In the genomic region with DNA sequence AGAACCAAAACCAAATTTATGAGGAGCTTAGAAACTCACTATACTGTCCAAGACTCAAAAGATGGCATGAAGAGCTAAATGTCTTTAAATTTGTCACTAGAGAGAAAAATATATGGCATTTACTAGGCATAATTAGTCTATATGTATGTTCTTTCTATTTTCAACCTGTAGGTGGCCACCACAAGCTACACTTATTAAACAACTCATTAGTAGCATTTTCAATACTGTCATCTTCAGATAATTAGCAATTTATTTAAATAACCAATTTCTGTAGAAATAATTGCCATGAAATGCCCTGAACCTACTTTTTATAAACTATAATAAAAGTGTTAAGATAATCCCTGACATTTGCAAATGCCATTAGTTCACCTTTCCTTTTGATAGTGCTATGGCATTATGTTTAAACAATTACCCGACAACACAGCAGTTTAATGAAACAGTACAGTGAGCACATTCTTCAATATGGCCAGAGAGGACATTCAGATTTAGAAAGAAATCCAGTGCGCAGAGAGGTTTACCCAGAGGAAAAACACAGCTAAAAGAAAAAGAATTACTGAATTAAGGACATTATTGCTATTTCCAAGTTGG, we compare ENCODE assay signal across 9 cellular contexts.
DNase-seq lines count a peak whose midpoint lies in the region; ATAC-seq and TF ChIP-seq lines count a peak whose summit lies in the region.
"Had no signal": no experiment of that assay in that cellular context is flagged by ENCODE, and none has a peak within 500 bp of the region (broad histone marks: within the 10 kb centered on the region; RNA-seq: fewer than 3 reads in every experiment).

No MANE protein-coding gene starts in this region.

- DNase-seq in NCI-H1105 treated with DMSO at 0.1 percent for 48 hours (lab: John Stamatoyannopoulos, UW) (peak; percentile 58), NCI-H1105 (lab: John Stamatoyannopoulos, UW) (no peak), SK-N-SH (peak; percentile 5), left lung (no peak), posterior vena cava (ENCODE audit: low spot score) (no peak)
- no peak for DNase-seq in activated T-cell treated with anti-CD3 and anti-CD28 coated beads, Interleukin-2, amount 50 U/mL, for 72 hours

- H3K27me3 Mint-ChIP-seq in activated T-cell treated with anti-CD3 and anti-CD28 coated beads, Interleukin-2, amount 50 U/mL, for 72 hours (ENCODE audit: low read depth) = no peaks in the 10 kb centered on the region
- H3K27me3 Mint-ChIP-seq: CD4-positive, CD25-positive, alpha-beta regulatory T cell had no signal

- H3K9me3 Mint-ChIP-seq in activated T-cell treated with anti-CD3 and anti-CD28 coated beads, Interleukin-2, amount 50 U/mL, for 72 hours = no peaks in the 10 kb centered on the region

- H3K27ac ChIP-seq in SK-N-SH (ENCODE audit: low read depth in 2 of 2, low read length in 1 of 2) (no peak overlapping the region; a peak in 1 of 4 replicates), left lung (no peak overlapping the region)

- H3K4me1 ChIP-seq in SK-N-SH (ENCODE audit: control insufficient read depth in 1 of 2, insufficient read depth in 2 of 2, low read depth in 1 of 2, low read length in 1 of 2) = no peaks in the 10 kb centered on the region; a peak in 1 of 4 replicates
- H3K4me1 ChIP-seq in left lung = no peaks in the 10 kb centered on the region

- no peak overlapping the region for H3K4me2 ChIP-seq in SK-N-SH

- H3K4me3 ChIP-seq in SK-N-SH (ENCODE audit: low read depth in 2 of 2, low read length in 1 of 2) (no peak overlapping the region; a peak in 1 of 4 replicates), left lung (no peak overlapping the region)

- no peak overlapping the region for H3K27ac Mint-ChIP-seq in activated T-cell treated with anti-CD3 and anti-CD28 coated beads, Interleukin-2, amount 50 U/mL, for 72 hours
- H3K27ac Mint-ChIP-seq: CD4-positive, CD25-positive, alpha-beta regulatory T cell had no signal

- TF ChIP-seq RAD21 in SK-N-SH (IDR thresholded peaks at IDR 0.05; ENCODE audit: low read length) = peak; percentile 64

- H3K36me3 Mint-ChIP-seq in activated T-cell treated with anti-CD3 and anti-CD28 coated beads, Interleukin-2, amount 50 U/mL, for 72 hours (ENCODE audit: insufficient read depth in 2 of 2) = peaks cover 2 to 3% of the 10 kb centered on the region in 2 donors

- TF ChIP-seq CTCF in SK-N-SH (IDR thresholded peaks at IDR 0.05) = peak; percentile 69
- TF ChIP-seq CTCF in left lung (IDR thresholded peaks at IDR 0.05) = peak; percentile 17 to 44

- CTCF ChIA-PET in SK-N-SH (lab: Yijun Ruan, JAX) = interaction anchor here (0.7 to 3.0 kb wide), 16 partner anchors 9 to 1224 kb away, joined by 3 to 9 read pairs (median 5); no protein-coding TSS in a partner anchor

- no peaks in the 10 kb centered on the region for H4K20me1 ChIP-seq in SK-N-SH (ENCODE audit: insufficient read depth)

- H3K9ac ChIP-seq in SK-N-SH = no peak overlapping the region

- H3K27me3 ChIP-seq in SK-N-SH (ENCODE audit: insufficient read depth) = no peaks in the 10 kb centered on the region
- H3K27me3 ChIP-seq in left lung = no peaks in the 10 kb centered on the region

- peaks cover 5% of the 10 kb centered on the region for H3F3A ChIP-seq in SK-N-SH (replicated peaks; ENCODE audit: insufficient read depth)

- no peaks in the 10 kb centered on the region for H3K4me1 Mint-ChIP-seq in activated T-cell treated with anti-CD3 and anti-CD28 coated beads, Interleukin-2, amount 50 U/mL, for 72 hours (ENCODE audit: low read depth)

- H3K79me2 ChIP-seq in SK-N-SH (ENCODE audit: insufficient read depth) = no peaks in the 10 kb centered on the region

- WGBS in SK-N-SH (ENCODE audit: low lambda C conversion rate) = 98% methylated on average over 2 of the region's 2 CpGs

- H3K9me2 ChIP-seq in SK-N-SH = no peaks in the 10 kb centered on the region

- intact Hi-C loops in left lung (cut with DNase I) (no loop called here), posterior vena cava (cut with DNase I) (no loop called here)

- H3K36me3 ChIP-seq in SK-N-SH (replicated peaks in 1 of 2; ENCODE audit: control insufficient read depth in 1 of 2, insufficient read depth in 2 of 2, low read length in 1 of 2) (peaks cover 0 to 4% of the 10 kb centered on the region in 2 experiments), left lung (no peaks in the 10 kb centered on the region)

- ATAC-seq in HG02938 (IDR thresholded peaks at IDR 0.05; ENCODE audit: unreplicated experiment) (peak; percentile 59), left lung (peak; percentile 41), HG02678 (IDR thresholded peaks at IDR 0.05; ENCODE audit: unreplicated experiment) (no peak)
- ATAC-seq in activated T-cell treated with anti-CD3 and anti-CD28 coated beads, Interleukin-2, amount 50 U/mL, for 72 hours (replicated peaks in 1 of 2) = no peak

- no peak for TF ChIP-seq EP300 in SK-N-SH (IDR thresholded peaks at IDR 0.05; ENCODE audit: borderline replicate concordance in 1 of 2, low read depth in 1 of 2, low read length in 1 of 2)

- no peak overlapping the region for H3K4me3 Mint-ChIP-seq in activated T-cell treated with anti-CD3 and anti-CD28 coated beads, Interleukin-2, amount 50 U/mL, for 72 hours
- H3K4me3 Mint-ChIP-seq: CD4-positive, CD25-positive, alpha-beta regulatory T cell had no signal

- POLR2A ChIA-PET in SK-N-SH (lab: Yijun Ruan, JAX) = no interaction called here

- no peaks in the 10 kb centered on the region for H3K9me3 ChIP-seq in SK-N-SH
- no peaks in the 10 kb centered on the region for H3K9me3 ChIP-seq in left lung

- no peak overlapping the region for H2AFZ ChIP-seq in SK-N-SH (ENCODE audit: low read depth)

TF ChIP-seq in SK-N-SH, 30 proteins besides CTCF, POLR2A, EP300 and RAD21:
- TF ChIP-seq RXRA (IDR thresholded peaks at IDR 0.05; ENCODE audit: borderline replicate concordance, low read depth) = no peak
- TF ChIP-seq POLR2AphosphoS5 (IDR thresholded peaks at IDR 0.05; ENCODE audit: low read depth, low read length) = no peak
- no peak for TF ChIP-seq FOSL2 (IDR thresholded peaks at IDR 0.05; ENCODE audit: borderline replicate concordance, low read depth)
- TF ChIP-seq, protein P1, sequence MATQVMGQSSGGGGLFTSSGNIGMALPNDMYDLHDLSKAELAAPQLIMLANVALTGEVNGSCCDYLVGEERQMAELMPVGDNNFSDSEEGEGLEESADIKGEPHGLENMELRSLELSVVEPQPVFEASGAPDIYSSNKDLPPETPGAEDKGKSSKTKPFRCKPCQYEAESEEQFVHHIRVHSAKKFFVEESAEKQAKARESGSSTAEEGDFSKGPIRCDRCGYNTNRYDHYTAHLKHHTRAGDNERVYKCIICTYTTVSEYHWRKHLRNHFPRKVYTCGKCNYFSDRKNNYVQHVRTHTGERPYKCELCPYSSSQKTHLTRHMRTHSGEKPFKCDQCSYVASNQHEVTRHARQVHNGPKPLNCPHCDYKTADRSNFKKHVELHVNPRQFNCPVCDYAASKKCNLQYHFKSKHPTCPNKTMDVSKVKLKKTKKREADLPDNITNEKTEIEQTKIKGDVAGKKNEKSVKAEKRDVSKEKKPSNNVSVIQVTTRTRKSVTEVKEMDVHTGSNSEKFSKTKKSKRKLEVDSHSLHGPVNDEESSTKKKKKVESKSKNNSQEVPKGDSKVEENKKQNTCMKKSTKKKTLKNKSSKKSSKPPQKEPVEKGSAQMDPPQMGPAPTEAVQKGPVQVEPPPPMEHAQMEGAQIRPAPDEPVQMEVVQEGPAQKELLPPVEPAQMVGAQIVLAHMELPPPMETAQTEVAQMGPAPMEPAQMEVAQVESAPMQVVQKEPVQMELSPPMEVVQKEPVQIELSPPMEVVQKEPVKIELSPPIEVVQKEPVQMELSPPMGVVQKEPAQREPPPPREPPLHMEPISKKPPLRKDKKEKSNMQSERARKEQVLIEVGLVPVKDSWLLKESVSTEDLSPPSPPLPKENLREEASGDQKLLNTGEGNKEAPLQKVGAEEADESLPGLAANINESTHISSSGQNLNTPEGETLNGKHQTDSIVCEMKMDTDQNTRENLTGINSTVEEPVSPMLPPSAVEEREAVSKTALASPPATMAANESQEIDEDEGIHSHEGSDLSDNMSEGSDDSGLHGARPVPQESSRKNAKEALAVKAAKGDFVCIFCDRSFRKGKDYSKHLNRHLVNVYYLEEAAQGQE (IDR thresholded peaks at IDR 0.05; ENCODE audit: low read depth, low read length) = no peak
- peak; percentile 32; the same call in 1 of the 2 replicates for TF ChIP-seq SMC3 (IDR thresholded peaks at IDR 0.05; ENCODE audit: low read depth, low read length)
TF ChIP-seq in SK-N-SH: peak in this region for 1.

Comparison
In these comparisons a context has a peak if more than half of its experiments do, and no peak if none do; other contexts are left out.
1. DNase-seq: peak in NCI-H1105 treated with DMSO at 0.1 percent for 48 hours (single experiment) and SK-N-SH (single experiment); none in NCI-H1105 (single experiment), left lung (0 of 2), activated T-cell treated with anti-CD3 and anti-CD28 coated beads, Interleukin-2, amount 50 U/mL, for 72 hours (0 of 2) and posterior vena cava (single experiment).
2. ATAC-seq: peak in HG02938 (single experiment) and left lung (single experiment); none in activated T-cell treated with anti-CD3 and anti-CD28 coated beads, Interleukin-2, amount 50 U/mL, for 72 hours (0 of 2) and HG02678 (single experiment).